1 cellular context compared by ENCODE assay signal in the genomic region with DNA sequence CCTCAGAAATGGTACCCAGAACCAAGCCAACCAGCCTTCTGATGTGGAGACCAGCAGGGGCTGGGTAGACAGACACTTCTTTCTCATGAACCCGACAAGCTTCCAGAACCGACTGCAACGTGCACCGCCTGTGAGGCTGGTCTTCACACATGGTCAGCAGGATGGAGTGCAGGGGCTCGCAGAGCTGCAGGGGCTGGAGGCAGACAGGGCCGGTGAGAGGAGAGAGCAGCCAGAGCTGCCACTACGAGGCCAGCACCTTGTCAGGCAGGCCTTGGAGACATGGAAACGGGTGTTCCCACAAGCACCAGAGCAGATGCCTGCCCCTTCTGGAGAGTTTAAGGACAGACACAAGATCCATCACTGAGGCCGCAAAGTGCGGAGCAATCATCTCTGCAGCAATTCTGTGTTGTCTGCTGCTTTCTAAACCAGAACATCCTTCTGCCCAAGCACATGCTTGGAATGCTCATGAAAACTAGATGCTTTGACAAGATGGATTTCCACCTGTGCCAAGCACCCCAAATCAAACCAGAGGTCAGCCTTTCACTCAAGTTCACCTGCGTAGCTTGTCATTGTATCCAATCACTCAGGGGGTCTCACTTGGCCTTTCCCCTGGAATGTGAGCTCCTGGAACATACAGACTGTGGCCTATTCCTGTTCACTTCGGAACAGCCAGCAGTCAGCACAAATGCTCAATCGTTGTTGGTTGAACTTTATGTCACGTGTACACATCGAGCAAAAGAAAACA.
TF ChIP-seq lines count a peak whose summit lies in the region.

No MANE protein-coding gene starts in this region.

TF ChIP-seq in H1, 55 proteins besides CTCF, POLR2A, EP300 and RAD21:
- TF ChIP-seq, protein P1, sequence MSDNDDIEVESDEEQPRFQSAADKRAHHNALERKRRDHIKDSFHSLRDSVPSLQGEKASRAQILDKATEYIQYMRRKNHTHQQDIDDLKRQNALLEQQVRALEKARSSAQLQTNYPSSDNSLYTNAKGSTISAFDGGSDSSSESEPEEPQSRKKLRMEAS (IDR thresholded peaks at IDR 0.05): no peak
- no peak for TF ChIP-seq HDAC2 (IDR thresholded peaks at IDR 0.05; ENCODE audit: borderline replicate concordance in 1 of 2, low read depth in 2 of 2, low read length in 2 of 2)
- TF ChIP-seq RNF2 (IDR thresholded peaks at IDR 0.05; ENCODE audit: borderline replicate concordance, low read depth, low read length, missing control alignments, poor library complexity, severe bottlenecking): no peak
- TF ChIP-seq, protein P2, sequence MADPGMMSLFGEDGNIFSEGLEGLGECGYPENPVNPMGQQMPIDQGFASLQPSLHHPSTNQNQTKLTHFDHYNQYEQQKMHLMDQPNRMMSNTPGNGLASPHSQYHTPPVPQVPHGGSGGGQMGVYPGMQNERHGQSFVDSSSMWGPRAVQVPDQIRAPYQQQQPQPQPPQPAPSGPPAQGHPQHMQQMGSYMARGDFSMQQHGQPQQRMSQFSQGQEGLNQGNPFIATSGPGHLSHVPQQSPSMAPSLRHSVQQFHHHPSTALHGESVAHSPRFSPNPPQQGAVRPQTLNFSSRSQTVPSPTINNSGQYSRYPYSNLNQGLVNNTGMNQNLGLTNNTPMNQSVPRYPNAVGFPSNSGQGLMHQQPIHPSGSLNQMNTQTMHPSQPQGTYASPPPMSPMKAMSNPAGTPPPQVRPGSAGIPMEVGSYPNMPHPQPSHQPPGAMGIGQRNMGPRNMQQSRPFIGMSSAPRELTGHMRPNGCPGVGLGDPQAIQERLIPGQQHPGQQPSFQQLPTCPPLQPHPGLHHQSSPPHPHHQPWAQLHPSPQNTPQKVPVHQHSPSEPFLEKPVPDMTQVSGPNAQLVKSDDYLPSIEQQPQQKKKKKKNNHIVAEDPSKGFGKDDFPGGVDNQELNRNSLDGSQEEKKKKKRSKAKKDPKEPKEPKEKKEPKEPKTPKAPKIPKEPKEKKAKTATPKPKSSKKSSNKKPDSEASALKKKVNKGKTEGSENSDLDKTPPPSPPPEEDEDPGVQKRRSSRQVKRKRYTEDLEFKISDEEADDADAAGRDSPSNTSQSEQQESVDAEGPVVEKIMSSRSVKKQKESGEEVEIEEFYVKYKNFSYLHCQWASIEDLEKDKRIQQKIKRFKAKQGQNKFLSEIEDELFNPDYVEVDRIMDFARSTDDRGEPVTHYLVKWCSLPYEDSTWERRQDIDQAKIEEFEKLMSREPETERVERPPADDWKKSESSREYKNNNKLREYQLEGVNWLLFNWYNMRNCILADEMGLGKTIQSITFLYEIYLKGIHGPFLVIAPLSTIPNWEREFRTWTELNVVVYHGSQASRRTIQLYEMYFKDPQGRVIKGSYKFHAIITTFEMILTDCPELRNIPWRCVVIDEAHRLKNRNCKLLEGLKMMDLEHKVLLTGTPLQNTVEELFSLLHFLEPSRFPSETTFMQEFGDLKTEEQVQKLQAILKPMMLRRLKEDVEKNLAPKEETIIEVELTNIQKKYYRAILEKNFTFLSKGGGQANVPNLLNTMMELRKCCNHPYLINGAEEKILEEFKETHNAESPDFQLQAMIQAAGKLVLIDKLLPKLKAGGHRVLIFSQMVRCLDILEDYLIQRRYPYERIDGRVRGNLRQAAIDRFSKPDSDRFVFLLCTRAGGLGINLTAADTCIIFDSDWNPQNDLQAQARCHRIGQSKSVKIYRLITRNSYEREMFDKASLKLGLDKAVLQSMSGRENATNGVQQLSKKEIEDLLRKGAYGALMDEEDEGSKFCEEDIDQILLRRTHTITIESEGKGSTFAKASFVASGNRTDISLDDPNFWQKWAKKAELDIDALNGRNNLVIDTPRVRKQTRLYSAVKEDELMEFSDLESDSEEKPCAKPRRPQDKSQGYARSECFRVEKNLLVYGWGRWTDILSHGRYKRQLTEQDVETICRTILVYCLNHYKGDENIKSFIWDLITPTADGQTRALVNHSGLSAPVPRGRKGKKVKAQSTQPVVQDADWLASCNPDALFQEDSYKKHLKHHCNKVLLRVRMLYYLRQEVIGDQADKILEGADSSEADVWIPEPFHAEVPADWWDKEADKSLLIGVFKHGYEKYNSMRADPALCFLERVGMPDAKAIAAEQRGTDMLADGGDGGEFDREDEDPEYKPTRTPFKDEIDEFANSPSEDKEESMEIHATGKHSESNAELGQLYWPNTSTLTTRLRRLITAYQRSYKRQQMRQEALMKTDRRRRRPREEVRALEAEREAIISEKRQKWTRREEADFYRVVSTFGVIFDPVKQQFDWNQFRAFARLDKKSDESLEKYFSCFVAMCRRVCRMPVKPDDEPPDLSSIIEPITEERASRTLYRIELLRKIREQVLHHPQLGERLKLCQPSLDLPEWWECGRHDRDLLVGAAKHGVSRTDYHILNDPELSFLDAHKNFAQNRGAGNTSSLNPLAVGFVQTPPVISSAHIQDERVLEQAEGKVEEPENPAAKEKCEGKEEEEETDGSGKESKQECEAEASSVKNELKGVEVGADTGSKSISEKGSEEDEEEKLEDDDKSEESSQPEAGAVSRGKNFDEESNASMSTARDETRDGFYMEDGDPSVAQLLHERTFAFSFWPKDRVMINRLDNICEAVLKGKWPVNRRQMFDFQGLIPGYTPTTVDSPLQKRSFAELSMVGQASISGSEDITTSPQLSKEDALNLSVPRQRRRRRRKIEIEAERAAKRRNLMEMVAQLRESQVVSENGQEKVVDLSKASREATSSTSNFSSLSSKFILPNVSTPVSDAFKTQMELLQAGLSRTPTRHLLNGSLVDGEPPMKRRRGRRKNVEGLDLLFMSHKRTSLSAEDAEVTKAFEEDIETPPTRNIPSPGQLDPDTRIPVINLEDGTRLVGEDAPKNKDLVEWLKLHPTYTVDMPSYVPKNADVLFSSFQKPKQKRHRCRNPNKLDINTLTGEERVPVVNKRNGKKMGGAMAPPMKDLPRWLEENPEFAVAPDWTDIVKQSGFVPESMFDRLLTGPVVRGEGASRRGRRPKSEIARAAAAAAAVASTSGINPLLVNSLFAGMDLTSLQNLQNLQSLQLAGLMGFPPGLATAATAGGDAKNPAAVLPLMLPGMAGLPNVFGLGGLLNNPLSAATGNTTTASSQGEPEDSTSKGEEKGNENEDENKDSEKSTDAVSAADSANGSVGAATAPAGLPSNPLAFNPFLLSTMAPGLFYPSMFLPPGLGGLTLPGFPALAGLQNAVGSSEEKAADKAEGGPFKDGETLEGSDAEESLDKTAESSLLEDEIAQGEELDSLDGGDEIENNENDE (IDR thresholded peaks at IDR 0.05; ENCODE audit: insufficient replicate concordance, low read length): no peak
- TF ChIP-seq SUZ12 (IDR thresholded peaks at IDR 0.05; ENCODE audit: low read length): no peak
- no peak for TF ChIP-seq BACH1 (IDR thresholded peaks at IDR 0.05; ENCODE audit: low read length)
- no peak for TF ChIP-seq SIX5 (IDR thresholded peaks at IDR 0.05; ENCODE audit: low read depth, low read length)
